11 cellular contexts compared by ENCODE assay signal in genomic region chr10:49053053-49053997, GRCh38.
A peak's percentile ranks its signal among the peaks of the same experiment; 100 is the strongest.
DNase-seq lines count a peak whose midpoint lies in the region; ATAC-seq and TF ChIP-seq lines count a peak whose summit lies in the region.
"Had no signal": no experiment of that assay in that cellular context is flagged by ENCODE, and none has a peak within 500 bp of the region (broad histone marks: within the 10 kb centered on the region; RNA-seq: fewer than 3 reads in every experiment).

No MANE protein-coding gene starts in this region.

- no peak overlapping the region for H3K9ac ChIP-seq in endodermal cell (ENCODE audit: extremely low read depth, low read length, poor library complexity, severe bottlenecking)

- H3K4me1 ChIP-seq in endodermal cell (ENCODE audit: control insufficient read depth, insufficient read depth, low read length), result no peaks in the 10 kb centered on the region

- WGBS in endodermal cell (ENCODE audit: insufficient coverage in 1 of 2, insufficient read length in 1 of 2), 2 experiments, result 92 to 97% methylated on average over 7 to 11 of the region's 11 CpGs

- H3K9me3 Mint-ChIP-seq in endodermal cell, result no peaks in the 10 kb centered on the region

- H3K36me3 ChIP-seq in endodermal cell (ENCODE audit: control insufficient read depth, insufficient read depth, low read length) (no peaks in the 10 kb centered on the region), MG63 (no peaks in the 10 kb centered on the region), H7 (replicated peaks; ENCODE audit: control insufficient read depth, insufficient read depth, low read length) (no peaks in the 10 kb centered on the region)

- no peaks in the 10 kb centered on the region for H3K36me3 Mint-ChIP-seq in endodermal cell (ENCODE audit: low read depth)

- H3K4me3 Mint-ChIP-seq in endodermal cell, result no peak overlapping the region
- H3K4me3 Mint-ChIP-seq: B cell had no signal

- TF ChIP-seq CTCF in GM10266 (IDR thresholded peaks at IDR 0.05; ENCODE audit: control insufficient read depth, insufficient read depth, low read depth, missing control alignments) (no peak), endodermal cell (conservative IDR thresholded peaks at IDR 0.05) (no peak)

- peaks cover under 1% of the 10 kb centered on the region for H3K27me3 Mint-ChIP-seq in endodermal cell (ENCODE audit: insufficient read depth)

- H3K27ac Mint-ChIP-seq in endodermal cell, result no peak overlapping the region
- H3K27ac Mint-ChIP-seq: B cell had no signal

- peaks cover 3% of the 10 kb centered on the region for H3K4me1 Mint-ChIP-seq in endodermal cell
- H3K4me1 Mint-ChIP-seq: B cell had no signal

- H3K27ac ChIP-seq in endodermal cell (ENCODE audit: low read depth, low read length), result no peak overlapping the region

- H3K27me3 ChIP-seq in endodermal cell (ENCODE audit: control insufficient read depth, insufficient read depth, low read length, poor library complexity, severe bottlenecking) (no peaks in the 10 kb centered on the region), MG63 (no peaks in the 10 kb centered on the region), H7 (ENCODE audit: control insufficient read depth, insufficient read depth, low read length) (no peaks in the 10 kb centered on the region)

- H3K4me3 ChIP-seq in endodermal cell (ENCODE audit: low read length) (no peak overlapping the region), MG63 (no peak overlapping the region), H7 (ENCODE audit: insufficient read depth, low read depth, low read length) (no peak overlapping the region)

- H3K9me3 ChIP-seq in endodermal cell (ENCODE audit: control insufficient read depth, low read length), result no peaks in the 10 kb centered on the region
- H3K9me3 ChIP-seq in MG63, result no peaks in the 10 kb centered on the region

- ATAC-seq in GM19452 (IDR thresholded peaks at IDR 0.05; ENCODE audit: unreplicated experiment) (peak; percentile 70), HG03108 (IDR thresholded peaks at IDR 0.05; ENCODE audit: unreplicated experiment) (peak; percentile 72)

- DNase-seq in GM10266 (ENCODE audit: extremely low spot score) (peak; percentile 45), endodermal cell (peak; percentile 23), 8988T (no peak), MG63 (no peak), H7 (no peak), DMS79 (lab: John Stamatoyannopoulos, UW) (no peak)
- DNase-seq: KG1, SHP77 treated with DMSO at 0.1 percent for 48 hours had no signal

Comparison
In these comparisons a context has a peak if more than half of its experiments do, and no peak if none do; other contexts are left out.
1. DNase-seq: peak in GM10266 (single experiment) and endodermal cell (single experiment); none in 8988T (single experiment), MG63 (single experiment), H7 (single experiment) and DMS79 (single experiment).